1 cellular context compared by ENCODE assay signal in the genomic region with DNA sequence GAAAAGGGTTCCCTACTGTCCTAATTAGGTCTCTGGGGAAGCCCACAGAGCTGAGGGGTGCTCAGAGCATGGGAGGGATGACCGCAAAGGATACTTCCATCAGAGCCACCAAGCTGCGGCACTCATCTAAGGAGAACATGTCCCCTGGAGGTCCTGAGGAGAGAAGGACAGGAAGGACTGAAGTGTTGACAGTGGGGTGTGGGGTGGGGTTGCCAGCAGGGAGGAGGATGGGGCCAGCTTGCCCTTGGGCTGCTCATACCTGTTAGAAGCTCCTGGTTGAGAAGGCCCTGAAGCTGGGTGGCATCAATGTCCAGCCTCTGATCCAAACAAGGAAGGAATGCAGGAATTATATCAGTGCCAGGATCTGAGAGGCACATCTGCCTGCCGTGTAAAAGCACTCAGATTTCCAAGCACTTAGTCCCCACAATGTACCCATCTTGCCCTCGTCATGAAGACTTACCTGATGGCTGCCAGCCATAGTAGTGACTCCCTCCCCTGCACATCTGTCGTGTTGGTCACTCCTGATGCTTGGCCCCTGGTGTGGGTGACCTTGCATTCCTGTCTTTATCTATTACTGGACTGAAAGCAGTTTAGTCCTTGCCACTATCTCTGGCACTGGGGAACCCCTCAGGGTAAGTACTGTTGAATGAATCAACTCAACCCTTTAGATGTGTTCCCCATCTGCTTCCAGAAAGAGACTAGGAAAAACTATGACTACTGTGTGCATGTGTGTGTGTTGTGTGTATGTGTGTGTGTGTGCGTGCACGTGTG.
A peak's percentile ranks its signal among the peaks of the same experiment; 100 is the strongest.
TF ChIP-seq lines count a peak whose summit lies in the region.

No MANE protein-coding gene starts in this region.

TF ChIP-seq in SK-N-SH, 30 proteins besides CTCF, POLR2A, EP300 and RAD21 (continued from another document):
- TF ChIP-seq, protein P1, sequence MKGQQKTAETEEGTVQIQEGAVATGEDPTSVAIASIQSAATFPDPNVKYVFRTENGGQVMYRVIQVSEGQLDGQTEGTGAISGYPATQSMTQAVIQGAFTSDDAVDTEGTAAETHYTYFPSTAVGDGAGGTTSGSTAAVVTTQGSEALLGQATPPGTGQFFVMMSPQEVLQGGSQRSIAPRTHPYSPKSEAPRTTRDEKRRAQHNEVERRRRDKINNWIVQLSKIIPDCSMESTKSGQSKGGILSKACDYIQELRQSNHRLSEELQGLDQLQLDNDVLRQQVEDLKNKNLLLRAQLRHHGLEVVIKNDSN (IDR thresholded peaks at IDR 0.05; ENCODE audit: borderline replicate concordance, low read depth), result no peak
- peak; percentile 80 for TF ChIP-seq RCOR1 (IDR thresholded peaks at IDR 0.05; ENCODE audit: low read length)
TF ChIP-seq in SK-N-SH: peak in this region for 3.
